1 cellular context compared by ENCODE assay signal in the genomic region with DNA sequence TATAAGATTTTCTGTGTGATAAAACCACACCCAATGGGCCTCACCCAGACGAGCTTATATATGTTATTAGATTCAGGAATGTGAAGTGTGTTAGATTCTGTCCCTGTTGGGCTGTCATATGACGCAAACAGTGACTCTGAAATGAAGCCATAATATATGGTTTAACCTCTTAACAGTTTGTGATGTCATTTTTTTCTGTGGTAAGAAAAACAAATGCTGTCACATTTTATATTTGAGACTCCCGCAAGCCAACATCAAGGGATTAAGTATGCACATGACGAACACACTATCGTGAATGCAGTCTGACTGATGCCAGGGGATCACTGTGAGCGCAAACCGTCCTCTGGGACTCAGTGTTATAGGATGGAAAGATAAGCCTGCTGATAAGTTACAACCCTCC.
A peak's percentile ranks its signal among the peaks of the same experiment; 100 is the strongest.
TF ChIP-seq lines count a peak whose summit lies in the region.

No MANE protein-coding gene starts in this region.

TF ChIP-seq in HEK293, 187 proteins besides CTCF, POLR2A, EP300 and RAD21 (continued from another document and continues in another):
- TF ChIP-seq ZNF280D (tag by site-specific recombination; IDR thresholded peaks at IDR 0.05) (no peak), ZXDB (tag by site-specific recombination; IDR thresholded peaks at IDR 0.05) (peak; percentile 64), ZNF175 (tag by site-specific recombination; IDR thresholded peaks at IDR 0.05) (no peak), INSM2 (tag by site-specific recombination; IDR thresholded peaks at IDR 0.05) (peak; percentile 98), ZNF211 (tag by site-specific recombination; IDR thresholded peaks at IDR 0.05; ENCODE audit: low read depth) (no peak), ZNF157 (tag by site-specific recombination; IDR thresholded peaks at IDR 0.05) (no peak), ZNF184 (tag by site-specific recombination; IDR thresholded peaks at IDR 0.05) (no peak), SCRT2 (tag by site-specific recombination; IDR thresholded peaks at IDR 0.05) (peak; percentile 27; the same call in 1 of the 2 replicates), ZBTB44 (tag by site-specific recombination; IDR thresholded peaks at IDR 0.05) (peak; percentile 30; the same call in 1 of the 2 replicates), ZNF391 (tag by site-specific recombination; IDR thresholded peaks at IDR 0.05; ENCODE audit: borderline replicate concordance, low read depth) (0 out of 2 replicates have a peak, but pooled peaks have one; percentile 38), ZNF416 (tag by site-specific recombination; IDR thresholded peaks at IDR 0.05) (no peak), MZF1 (tag by site-specific recombination; IDR thresholded peaks at IDR 0.05; ENCODE audit: borderline replicate concordance) (peak; percentile 97), MYNN (tag by site-specific recombination; IDR thresholded peaks at IDR 0.05; ENCODE audit: borderline replicate concordance) (no peak), ZNF138 (tag by site-specific recombination; IDR thresholded peaks at IDR 0.05; ENCODE audit: borderline replicate concordance) (no peak), ZFP37 (tag by site-specific recombination; IDR thresholded peaks at IDR 0.05) (no peak), OSR2 (tag by site-specific recombination; IDR thresholded peaks at IDR 0.05) (peak; percentile 75), ZSCAN18 (tag by site-specific recombination; IDR thresholded peaks at IDR 0.05) (no peak), ZBTB8A (tag by site-specific recombination; IDR thresholded peaks at IDR 0.05) (no peak), ZSCAN16 (tag by site-specific recombination; IDR thresholded peaks at IDR 0.05) (no peak), SP7 (tag by site-specific recombination; IDR thresholded peaks at IDR 0.05) (peak; percentile 94), YY1 (tag by site-specific recombination; IDR thresholded peaks at IDR 0.05) (no peak), ZNF670 (tag by site-specific recombination; IDR thresholded peaks at IDR 0.05; ENCODE audit: low read depth) (no peak), ZBTB7A (tag by site-specific recombination; IDR thresholded peaks at IDR 0.05; ENCODE audit: low read depth) (no peak; the same call in 1 of the 2 replicates), ZBTB21 (tag by site-specific recombination; IDR thresholded peaks at IDR 0.05) (peak; percentile 97), ZNF404 (tag by site-specific recombination; IDR thresholded peaks at IDR 0.05) (no peak), ZNF335 (tag by site-specific recombination; conservative IDR thresholded peaks at IDR 0.05) (0 out of 2 replicates have a peak, but pooled peaks have one; percentile 23), ZNF792 (tag by site-specific recombination; IDR thresholded peaks at IDR 0.05) (no peak), ZNF777 (tag by site-specific recombination; IDR thresholded peaks at IDR 0.05; ENCODE audit: borderline replicate concordance) (no peak), REPIN1 (tag by site-specific recombination; IDR thresholded peaks at IDR 0.05; ENCODE audit: low read depth) (no peak), ZBTB6 (tag by site-specific recombination; IDR thresholded peaks at IDR 0.05) (no peak), ZNF23 (tag by site-specific recombination; IDR thresholded peaks at IDR 0.05; ENCODE audit: borderline replicate concordance) (no peak), YY2 (tag by site-specific recombination; IDR thresholded peaks at IDR 0.05) (no peak), FEZF1 (tag by site-specific recombination; IDR thresholded peaks at IDR 0.05) (peak; percentile 82), ZNF530 (tag by site-specific recombination; IDR thresholded peaks at IDR 0.05; ENCODE audit: low read depth) (no peak), ZNF776 (tag by site-specific recombination; IDR thresholded peaks at IDR 0.05; ENCODE audit: borderline replicate concordance) (no peak), ZNF76 (tag by site-specific recombination; IDR thresholded peaks at IDR 0.05; ENCODE audit: borderline replicate concordance, low read depth) (peak; percentile 35; the same call in 1 of the 2 replicates), ZNF658 (tag by site-specific recombination; IDR thresholded peaks at IDR 0.05) (no peak)
- TF ChIP-seq, protein P1, sequence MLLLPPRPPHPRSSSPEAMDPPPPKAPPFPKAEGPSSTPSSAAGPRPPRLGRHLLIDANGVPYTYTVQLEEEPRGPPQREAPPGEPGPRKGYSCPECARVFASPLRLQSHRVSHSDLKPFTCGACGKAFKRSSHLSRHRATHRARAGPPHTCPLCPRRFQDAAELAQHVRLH (tag by site-specific recombination; IDR thresholded peaks at IDR 0.05): peak; percentile 58; the same call in 1 of the 2 replicates
- TF ChIP-seq, protein P2, sequence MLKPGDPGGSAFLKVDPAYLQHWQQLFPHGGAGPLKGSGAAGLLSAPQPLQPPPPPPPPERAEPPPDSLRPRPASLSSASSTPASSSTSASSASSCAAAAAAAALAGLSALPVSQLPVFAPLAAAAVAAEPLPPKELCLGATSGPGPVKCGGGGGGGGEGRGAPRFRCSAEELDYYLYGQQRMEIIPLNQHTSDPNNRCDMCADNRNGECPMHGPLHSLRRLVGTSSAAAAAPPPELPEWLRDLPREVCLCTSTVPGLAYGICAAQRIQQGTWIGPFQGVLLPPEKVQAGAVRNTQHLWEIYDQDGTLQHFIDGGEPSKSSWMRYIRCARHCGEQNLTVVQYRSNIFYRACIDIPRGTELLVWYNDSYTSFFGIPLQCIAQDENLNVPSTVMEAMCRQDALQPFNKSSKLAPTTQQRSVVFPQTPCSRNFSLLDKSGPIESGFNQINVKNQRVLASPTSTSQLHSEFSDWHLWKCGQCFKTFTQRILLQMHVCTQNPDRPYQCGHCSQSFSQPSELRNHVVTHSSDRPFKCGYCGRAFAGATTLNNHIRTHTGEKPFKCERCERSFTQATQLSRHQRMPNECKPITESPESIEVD (tag by site-specific recombination; IDR thresholded peaks at IDR 0.05): peak; percentile 88
- TF ChIP-seq, protein P3, sequence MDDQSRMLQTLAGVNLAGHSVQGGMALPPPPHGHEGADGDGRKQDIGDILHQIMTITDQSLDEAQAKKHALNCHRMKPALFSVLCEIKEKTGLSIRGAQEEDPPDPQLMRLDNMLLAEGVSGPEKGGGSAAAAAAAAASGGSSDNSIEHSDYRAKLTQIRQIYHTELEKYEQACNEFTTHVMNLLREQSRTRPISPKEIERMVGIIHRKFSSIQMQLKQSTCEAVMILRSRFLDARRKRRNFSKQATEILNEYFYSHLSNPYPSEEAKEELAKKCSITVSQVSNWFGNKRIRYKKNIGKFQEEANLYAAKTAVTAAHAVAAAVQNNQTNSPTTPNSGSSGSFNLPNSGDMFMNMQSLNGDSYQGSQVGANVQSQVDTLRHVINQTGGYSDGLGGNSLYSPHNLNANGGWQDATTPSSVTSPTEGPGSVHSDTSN (CRISPR knock-in tag; IDR thresholded peaks at IDR 0.05): no peak
- TF ChIP-seq, protein P4, sequence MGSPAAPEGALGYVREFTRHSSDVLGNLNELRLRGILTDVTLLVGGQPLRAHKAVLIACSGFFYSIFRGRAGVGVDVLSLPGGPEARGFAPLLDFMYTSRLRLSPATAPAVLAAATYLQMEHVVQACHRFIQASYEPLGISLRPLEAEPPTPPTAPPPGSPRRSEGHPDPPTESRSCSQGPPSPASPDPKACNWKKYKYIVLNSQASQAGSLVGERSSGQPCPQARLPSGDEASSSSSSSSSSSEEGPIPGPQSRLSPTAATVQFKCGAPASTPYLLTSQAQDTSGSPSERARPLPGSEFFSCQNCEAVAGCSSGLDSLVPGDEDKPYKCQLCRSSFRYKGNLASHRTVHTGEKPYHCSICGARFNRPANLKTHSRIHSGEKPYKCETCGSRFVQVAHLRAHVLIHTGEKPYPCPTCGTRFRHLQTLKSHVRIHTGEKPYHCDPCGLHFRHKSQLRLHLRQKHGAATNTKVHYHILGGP (tag by site-specific recombination; IDR thresholded peaks at IDR 0.05): no peak
- TF ChIP-seq, protein P5, sequence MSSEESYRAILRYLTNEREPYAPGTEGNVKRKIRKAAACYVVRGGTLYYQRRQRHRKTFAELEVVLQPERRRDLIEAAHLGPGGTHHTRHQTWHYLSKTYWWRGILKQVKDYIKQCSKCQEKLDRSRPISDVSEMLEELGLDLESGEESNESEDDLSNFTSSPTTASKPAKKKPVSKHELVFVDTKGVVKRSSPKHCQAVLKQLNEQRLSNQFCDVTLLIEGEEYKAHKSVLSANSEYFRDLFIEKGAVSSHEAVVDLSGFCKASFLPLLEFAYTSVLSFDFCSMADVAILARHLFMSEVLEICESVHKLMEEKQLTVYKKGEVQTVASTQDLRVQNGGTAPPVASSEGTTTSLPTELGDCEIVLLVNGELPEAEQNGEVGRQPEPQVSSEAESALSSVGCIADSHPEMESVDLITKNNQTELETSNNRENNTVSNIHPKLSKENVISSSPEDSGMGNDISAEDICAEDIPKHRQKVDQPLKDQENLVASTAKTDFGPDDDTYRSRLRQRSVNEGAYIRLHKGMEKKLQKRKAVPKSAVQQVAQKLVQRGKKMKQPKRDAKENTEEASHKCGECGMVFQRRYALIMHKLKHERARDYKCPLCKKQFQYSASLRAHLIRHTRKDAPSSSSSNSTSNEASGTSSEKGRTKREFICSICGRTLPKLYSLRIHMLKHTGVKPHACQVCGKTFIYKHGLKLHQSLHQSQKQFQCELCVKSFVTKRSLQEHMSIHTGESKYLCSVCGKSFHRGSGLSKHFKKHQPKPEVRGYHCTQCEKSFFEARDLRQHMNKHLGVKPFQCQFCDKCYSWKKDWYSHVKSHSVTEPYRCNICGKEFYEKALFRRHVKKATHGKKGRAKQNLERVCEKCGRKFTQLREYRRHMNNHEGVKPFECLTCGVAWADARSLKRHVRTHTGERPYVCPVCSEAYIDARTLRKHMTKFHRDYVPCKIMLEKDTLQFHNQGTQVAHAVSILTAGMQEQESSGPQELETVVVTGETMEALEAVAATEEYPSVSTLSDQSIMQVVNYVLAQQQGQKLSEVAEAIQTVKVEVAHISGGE (tag by site-specific recombination; conservative IDR thresholded peaks at IDR 0.05; ENCODE audit: low read depth): no peak
